In the genomic region with DNA sequence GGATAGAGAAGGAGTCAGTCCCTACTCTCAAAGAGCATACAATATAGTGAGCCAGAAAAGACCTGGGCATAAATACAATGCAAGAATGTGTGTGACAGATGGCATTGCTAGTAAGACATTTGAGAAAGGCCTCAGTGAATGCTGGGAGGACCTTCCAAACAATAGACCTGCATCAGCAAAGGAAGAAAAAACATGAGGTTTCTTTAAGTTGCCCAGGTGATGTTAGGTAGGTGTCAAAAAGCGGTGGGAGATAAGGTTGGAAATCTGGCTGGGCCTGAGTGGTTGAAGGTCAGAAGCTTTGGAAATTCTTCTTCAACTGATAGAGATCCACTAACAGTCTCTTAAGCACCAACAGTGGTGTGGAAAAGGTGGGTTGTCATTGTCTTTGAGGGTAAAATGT, we compare ENCODE assay signal across 18 cellular contexts. TPM values are rescaled to one million over a fixed set of nuclear protein-coding genes. Genes with fewer than 3 reads are reported as not detected.
A peak's percentile ranks its signal among the peaks of the same experiment; 100 is the strongest.
DNase-seq lines count a peak whose midpoint lies in the region; ATAC-seq and TF ChIP-seq lines count a peak whose summit lies in the region.
"Had no signal": no experiment of that assay in that cellular context is flagged by ENCODE, and none has a peak within 500 bp of the region (broad histone marks: within the 10 kb centered on the region; RNA-seq: fewer than 3 reads in every experiment).

No MANE protein-coding gene starts in this region.

- H3K79me1 ChIP-seq in mesendoderm (ENCODE audit: low read length) = no peaks in the 10 kb centered on the region

- TF ChIP-seq CTCF in Caco-2 (IDR thresholded peaks at IDR 0.05; ENCODE audit: insufficient read depth in 1 of 2, low read depth in 1 of 2, low read length in 1 of 2, severe bottlenecking in 1 of 2, unreplicated experiment in 1 of 2) (no peak), heart right ventricle (IDR thresholded peaks at IDR 0.05) (no peak)

- no peaks in the 10 kb centered on the region for H3K79me2 ChIP-seq in mesendoderm (ENCODE audit: control insufficient read depth, insufficient read depth, low read length)

- H3K36me3 Mint-ChIP-seq in Caco-2 (ENCODE audit: insufficient read depth, unreplicated experiment) = peaks cover 30% of the 10 kb centered on the region
- H3K36me3 Mint-ChIP-seq: CD4-positive, alpha-beta memory T cell; CD4-positive, CD25-positive, alpha-beta regulatory T cell had no signal

- H2AK5ac ChIP-seq in mesendoderm (ENCODE audit: low read length) = no peak overlapping the region

- no peak overlapping the region for H3K4me3 ChIP-seq in Caco-2 (ENCODE audit: low read depth, low read length)
- H3K4me3 ChIP-seq in HUES48 (ENCODE audit: low read depth, low read length) = no peak overlapping the region
- H3K4me3 ChIP-seq in mesendoderm (ENCODE audit: low read length) = no peak overlapping the region
- H3K4me3 ChIP-seq in heart right ventricle = no peak overlapping the region
- H3K4me3 ChIP-seq: BLaER1 had no signal

- no peak overlapping the region for H2BK15ac ChIP-seq in mesendoderm (replicated peaks; ENCODE audit: low read depth)

- DNase-seq in Caco-2 (no peak), mesendoderm (peak; percentile 58), heart right ventricle (no peak)
- DNase-seq: 8988T; ACHN; BE2C; C1 segment of cervical spinal cord; Calu3; CD4-positive, alpha-beta memory T cell; CD4-positive, CD25-positive, alpha-beta regulatory T cell; CD8-positive, alpha-beta memory T cell; COR-L47; DMS79 treated with DMSO at 0.1 percent for 48 hours; GF-D8 had no signal

- H3K4ac ChIP-seq in mesendoderm (ENCODE audit: low read depth, low read length) = no peak overlapping the region

- no peak overlapping the region for H4K8ac ChIP-seq in mesendoderm (ENCODE audit: low read depth, low read length)

- no peak overlapping the region for H3K18ac ChIP-seq in mesendoderm (ENCODE audit: low read length)

- no TSS peak for BruUV-seq in Caco-2 (replicated peaks; lab: Mats Ljungman, UMichigan)

- no peak overlapping the region for H3K56ac ChIP-seq in mesendoderm (ENCODE audit: low read length)

- H2BK120ac ChIP-seq in mesendoderm (ENCODE audit: low read depth, low read length) = no peak overlapping the region

- WGBS in mesendoderm (ENCODE audit: extremely low coverage, insufficient coverage, low lambda C conversion rate) = no CpG with 5 or more reads among the region's 1 CpG
- 98 to 100% methylated on average over 1 of the region's 1 CpG for WGBS in heart right ventricle, 2 donors

- H3K4me1 Mint-ChIP-seq in Caco-2 (ENCODE audit: low read depth, unreplicated experiment) = peaks cover 58% of the 10 kb centered on the region
- H3K4me1 Mint-ChIP-seq: CD14-positive monocyte; CD4-positive, alpha-beta memory T cell; CD8-positive, alpha-beta memory T cell had no signal

- no peak overlapping the region for H4K5ac ChIP-seq in mesendoderm (ENCODE audit: low read length)

- H3K4me1 ChIP-seq in Caco-2 (peaks cover 58% of the 10 kb centered on the region), HUES48 (ENCODE audit: control insufficient read depth, insufficient read depth, low read length) (peaks cover 7% of the 10 kb centered on the region), mesendoderm (ENCODE audit: control insufficient read depth, low read depth, low read length) (no peaks in the 10 kb centered on the region), heart right ventricle (peaks cover 3 to 12% (median 7%) of the 10 kb centered on the region in 9 donors)
- H3K4me1 ChIP-seq: BLaER1 had no signal

- H3K27me3 ChIP-seq in Caco-2 (replicated peaks; ENCODE audit: control insufficient read depth, insufficient read depth, low read length) (no peaks in the 10 kb centered on the region), HUES48 (ENCODE audit: control insufficient read depth, insufficient read depth, low read length) (no peaks in the 10 kb centered on the region), mesendoderm (ENCODE audit: insufficient read depth, low read length, poor library complexity) (no peaks in the 10 kb centered on the region), heart right ventricle (no peaks in the 10 kb centered on the region)
- H3K27me3 ChIP-seq: BE2C, BLaER1 had no signal

- H3K9me3 ChIP-seq in Caco-2 = no peaks in the 10 kb centered on the region
- H3K9me3 ChIP-seq in HUES48 (ENCODE audit: control insufficient read depth, insufficient read depth, low read length) = no peaks in the 10 kb centered on the region
- no peaks in the 10 kb centered on the region for H3K9me3 ChIP-seq in heart right ventricle
- H3K9me3 ChIP-seq: BE2C, BLaER1 had no signal

- H3K4me2 ChIP-seq in mesendoderm (ENCODE audit: low read length) = no peak overlapping the region
- H3K4me2 ChIP-seq: BLaER1 had no signal

- POLR2A ChIA-PET in Caco-2 (lab: Charles Lee) = no interaction called here

- H3K4me3 Mint-ChIP-seq in Caco-2 (ENCODE audit: unreplicated experiment) = no peak overlapping the region
- H3K4me3 Mint-ChIP-seq: CD14-positive monocyte; CD4-positive, alpha-beta memory T cell; CD4-positive, CD25-positive, alpha-beta regulatory T cell; CD8-positive, alpha-beta memory T cell had no signal

- CTCF ChIA-PET in Caco-2 (lab: Charles Lee) = no interaction called here

- peak overlapping the region; percentile 99 for H3K27ac Mint-ChIP-seq in Caco-2 (ENCODE audit: unreplicated experiment)
- H3K27ac Mint-ChIP-seq: CD14-positive monocyte had no signal

- H3K27me3 Mint-ChIP-seq in Caco-2 (ENCODE audit: insufficient read depth, unreplicated experiment) = no peaks in the 10 kb centered on the region
- H3K27me3 Mint-ChIP-seq: CD4-positive, CD25-positive, alpha-beta regulatory T cell; CD8-positive, alpha-beta memory T cell had no signal

- peaks cover 10% of the 10 kb centered on the region for H3K9me3 Mint-ChIP-seq in Caco-2 (ENCODE audit: unreplicated experiment)
- H3K9me3 Mint-ChIP-seq: CD4-positive, alpha-beta memory T cell; CD4-positive, CD25-positive, alpha-beta regulatory T cell; CD8-positive, alpha-beta memory T cell had no signal

- H3K9ac ChIP-seq in HUES48 (ENCODE audit: low read depth, low read length) (no peak overlapping the region), mesendoderm (ENCODE audit: low read length) (no peak overlapping the region)
- H3K9ac ChIP-seq: BLaER1 had no signal

- H2BK5ac ChIP-seq in mesendoderm (ENCODE audit: low read length) = no peak overlapping the region

- H3K27ac ChIP-seq in HUES48 (ENCODE audit: low read depth, low read length) (peak overlapping the region; percentile 11), mesendoderm (ENCODE audit: low read depth, low read length) (no peak overlapping the region), heart right ventricle (no peak overlapping the region)
- H3K27ac ChIP-seq: BLaER1 had no signal

- intact Hi-C loops in Caco-2 (cut with micrococcal nuclease; ENCODE audit: unreplicated experiment) (no loop called here), heart right ventricle (cut with DNase I) (loop anchor here in 7 of 10 donors (5.0 to 10.0 kb wide), 4 partner anchors 145 to 215 kb away; no protein-coding TSS in a partner anchor)

- no peaks in the 10 kb centered on the region for H3K36me3 ChIP-seq in Caco-2 (ENCODE audit: control insufficient read depth, insufficient read depth, low read length)
- H3K36me3 ChIP-seq in HUES48 (ENCODE audit: control insufficient read depth, insufficient read depth, low read length) = no peaks in the 10 kb centered on the region
- H3K36me3 ChIP-seq in mesendoderm (ENCODE audit: control insufficient read depth, insufficient read depth, low read length) = no peaks in the 10 kb centered on the region
- H3K36me3 ChIP-seq in heart right ventricle = no peaks in the 10 kb centered on the region
- H3K36me3 ChIP-seq: BE2C had no signal

- ATAC-seq in heart right ventricle (no peak), HG03439 (IDR thresholded peaks at IDR 0.05; ENCODE audit: unreplicated experiment) (no peak)

- no peak overlapping the region for H3K23ac ChIP-seq in mesendoderm (ENCODE audit: low read length)

RNA-seq across cellular contexts. Expression of a gene that starts 50.5 kb away (rescaled TPM):
- total RNA-seq in Caco-2 (2022) = 82.3 and 86.5 TPM in 2 replicates
- 18.5 TPM for polyA plus RNA-seq in mesendoderm (2013, experiment 1 of 2)
- polyA plus RNA-seq in mesendoderm (2013, experiment 2 of 2) = 18.4 TPM
- total RNA-seq in heart right ventricle = 10 to 100 TPM; 18.2 to 26.0 (median 20.0) TPM
- 1 to 10 TPM; 2.9 to 3.5 TPM for polyA plus RNA-seq in heart right ventricle
